ENCODE assay signal across 18 cellular contexts in the genomic region with DNA sequence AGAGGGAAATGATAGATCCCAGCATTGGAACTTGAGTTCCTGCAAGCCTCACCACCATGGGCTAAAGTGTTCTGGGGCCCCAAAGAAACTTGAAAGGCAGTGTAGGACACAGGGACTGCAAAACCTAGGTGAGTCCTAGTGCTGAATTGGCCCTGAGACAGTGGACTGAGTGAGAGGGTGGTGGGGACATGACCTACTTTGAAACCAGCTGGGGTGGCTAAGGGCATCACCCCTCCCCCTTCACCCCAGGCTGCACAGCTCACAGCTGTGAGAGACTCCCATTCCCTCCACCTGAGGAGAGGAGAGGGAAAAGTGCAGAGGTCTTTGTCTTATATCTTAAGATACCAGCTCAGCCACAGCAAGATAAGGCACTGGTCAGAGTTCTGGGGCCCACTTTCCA.
A peak's percentile ranks its signal among the peaks of the same experiment; 100 is the strongest.
DNase-seq lines count a peak whose midpoint lies in the region; ATAC-seq and TF ChIP-seq lines count a peak whose summit lies in the region.
"Had no signal": no experiment of that assay in that cellular context is flagged by ENCODE, and none has a peak within 500 bp of the region (broad histone marks: within the 10 kb centered on the region; RNA-seq: fewer than 3 reads in every experiment).

No MANE protein-coding gene starts in this region.

- ATAC-seq in HG02623 (IDR thresholded peaks at IDR 0.05; ENCODE audit: unreplicated experiment): no peak
- ATAC-seq: HCT116 had no signal

- no peak overlapping the region for H2AFZ ChIP-seq in trophoblast cell (ENCODE audit: insufficient read depth, low read length, poor library complexity)

- H4K8ac ChIP-seq in trophoblast cell (ENCODE audit: low read depth, low read length): no peak overlapping the region

- TF ChIP-seq CTCF in cardiac muscle cell (IDR thresholded peaks at IDR 0.05; ENCODE audit: low read depth, low read length) (no peak), right atrium auricular region (IDR thresholded peaks at IDR 0.05) (no peak), NB4 (IDR thresholded peaks at IDR 0.05; ENCODE audit: low read depth, low read length) (no peak)

- DNase-seq in cardiac muscle cell (ENCODE audit: low read depth in 1 of 2, low spot score in 1 of 2) (peak in 1 of 2 donors; percentile 7), right atrium auricular region (ENCODE audit: low spot score) (no peak), NB4 (ENCODE audit: low read depth) (peak; percentile 36), dermis blood vessel endothelial cell (peak; percentile 17), trophoblast cell (no peak), caudate nucleus (lab: John Stamatoyannopoulos, UW) (no peak)
- DNase-seq: Caco-2, KBM-7, MV-4-11, NCI-H1417 treated with DMSO at 0.1 percent for 48 hours, NCI-H2029, NCI-H82, Peyer's patch, SHP77, SK-N-SH had no signal

- no peak overlapping the region for H3K23ac ChIP-seq in trophoblast cell (ENCODE audit: low read length)

- no peak overlapping the region for H3K9ac ChIP-seq in trophoblast cell (ENCODE audit: low read length)
- H3K9ac ChIP-seq: SK-N-SH had no signal

- H3K4me3 ChIP-seq in cardiac muscle cell (no peak overlapping the region), right atrium auricular region (no peak overlapping the region), NB4 (ENCODE audit: low read depth, low read length) (no peak overlapping the region), trophoblast cell (ENCODE audit: low read depth, low read length) (no peak overlapping the region)
- H3K4me3 ChIP-seq: Peyer's patch had no signal

- H2AK5ac ChIP-seq in trophoblast cell (ENCODE audit: low read length): no peak overlapping the region

- H3K79me1 ChIP-seq in trophoblast cell (ENCODE audit: low read length): no peaks in the 10 kb centered on the region

- H3K4me1 ChIP-seq in cardiac muscle cell (ENCODE audit: low read depth) (peaks cover 4% of the 10 kb centered on the region), right atrium auricular region (no peaks in the 10 kb centered on the region), trophoblast cell (ENCODE audit: control insufficient read depth in 1 of 2, insufficient read depth in 2 of 2, low read length in 2 of 2) (no peaks in the 10 kb centered on the region)
- H3K4me1 ChIP-seq: Caco-2, Peyer's patch had no signal

- H3K27me3 ChIP-seq in cardiac muscle cell: no peaks in the 10 kb centered on the region
- H3K27me3 ChIP-seq in right atrium auricular region: no peaks in the 10 kb centered on the region
- no peaks in the 10 kb centered on the region for H3K27me3 ChIP-seq in trophoblast cell (ENCODE audit: insufficient read depth, low read length)
- H3K27me3 ChIP-seq: Peyer's patch had no signal

- H2BK120ac ChIP-seq in trophoblast cell (ENCODE audit: insufficient read depth, low read length, poor library complexity): no peak overlapping the region

- H3K27ac ChIP-seq in cardiac muscle cell: peak overlapping the region; percentile 45
- H3K27ac ChIP-seq in right atrium auricular region: no peak overlapping the region
- H3K27ac ChIP-seq in trophoblast cell (ENCODE audit: low read depth, low read length): no peak overlapping the region
- H3K27ac ChIP-seq in caudate nucleus (ENCODE audit: low read depth, low read length): no peak overlapping the region
- H3K27ac ChIP-seq: C4-2B, Peyer's patch had no signal

- no peak overlapping the region for H2BK12ac ChIP-seq in trophoblast cell (ENCODE audit: low read length)

- TF ChIP-seq POLR2A in NB4 (IDR thresholded peaks at IDR 0.05; ENCODE audit: extremely low read depth, insufficient read length): no peak

- no peak overlapping the region for H3K4me2 ChIP-seq in trophoblast cell (ENCODE audit: low read length)
- H3K4me2 ChIP-seq: SK-N-SH had no signal

- no peak overlapping the region for H4K91ac ChIP-seq in trophoblast cell (ENCODE audit: low read depth, low read length)

- no peak overlapping the region for H3K14ac ChIP-seq in trophoblast cell (ENCODE audit: low read length)

- no peak overlapping the region for H3K18ac ChIP-seq in trophoblast cell (ENCODE audit: low read length)

- no peak overlapping the region for H2BK5ac ChIP-seq in trophoblast cell (ENCODE audit: low read depth, low read length, poor library complexity)

- no peak overlapping the region for H3K4ac ChIP-seq in trophoblast cell (ENCODE audit: low read depth, low read length)

- peak overlapping the region; percentile 43 for H4K12ac ChIP-seq in trophoblast cell (ENCODE audit: low read depth, low read length)

- H3K9me3 ChIP-seq in cardiac muscle cell (ENCODE audit: low read depth) (no peaks in the 10 kb centered on the region), right atrium auricular region (no peaks in the 10 kb centered on the region), trophoblast cell (ENCODE audit: insufficient read depth, low read depth, low read length) (peaks cover 6% of the 10 kb centered on the region)
- H3K9me3 ChIP-seq: Peyer's patch, SK-N-SH had no signal

- peaks cover 3% of the 10 kb centered on the region for H3K36me3 ChIP-seq in cardiac muscle cell
- peaks cover 4% of the 10 kb centered on the region for H3K36me3 ChIP-seq in right atrium auricular region
- peaks cover 16 to 23% of the 10 kb centered on the region in 2 experiments for H3K36me3 ChIP-seq in trophoblast cell (ENCODE audit: control insufficient read depth in 1 of 2, insufficient read depth in 2 of 2, low read length in 2 of 2)

- H3K79me2 ChIP-seq in trophoblast cell (ENCODE audit: control insufficient read depth, insufficient read depth, low read length, poor library complexity): no peaks in the 10 kb centered on the region

Comparison
In these comparisons a context has a peak if more than half of its experiments do, and no peak if none do; other contexts are left out.
1. DNase-seq: peak in NB4 (single experiment) and dermis blood vessel endothelial cell (single experiment); none in right atrium auricular region (single experiment), trophoblast cell (0 of 2) and caudate nucleus (0 of 61).